Comparison of ENCODE assay signal across 9 cellular contexts in genomic region chr12:6539276-6540134, GRCh38. TPM values are rescaled to one million over a fixed set of nuclear protein-coding genes. Genes with fewer than 3 reads are reported as not detected.
DNase-seq lines count a peak whose midpoint lies in the region; ATAC-seq, FAIRE-seq and TF ChIP-seq lines count a peak whose summit lies in the region.
"Had no signal": no experiment of that assay in that cellular context is flagged by ENCODE, and none has a peak within 500 bp of the region (broad histone marks: within the 10 kb centered on the region; RNA-seq: fewer than 3 reads in every experiment).

No MANE protein-coding gene starts in this region.

- H3K27ac ChIP-seq in AG04450 (ENCODE audit: low read depth, low read length) (peak overlapping the region; percentile 83), angular gyrus (ENCODE audit: low read depth, low read length) (peak overlapping the region; percentile 32), mesendoderm (ENCODE audit: low read depth, low read length) (no peak overlapping the region)

- H3K79me1 ChIP-seq in mesendoderm (ENCODE audit: low read length): peaks cover 2% of the 10 kb centered on the region

- peaks cover 22% of the 10 kb centered on the region for H3K36me3 ChIP-seq in mesendoderm (ENCODE audit: control insufficient read depth, insufficient read depth, low read length)

- FAIRE-seq in H54 (lab: Jason Lieb, UNC): no peak
- FAIRE-seq: GM19239 had no signal

- H4K5ac ChIP-seq in mesendoderm (ENCODE audit: low read length): no peak overlapping the region

- ATAC-seq in GM21367 (IDR thresholded peaks at IDR 0.05; ENCODE audit: unreplicated experiment): no peak

- no peak for TF ChIP-seq POLR2A in H54 (IDR thresholded peaks at IDR 0.05; ENCODE audit: low read depth, low read length)

- POLR2A ChIA-PET in AG04450 (lab: Yijun Ruan, JAX): interaction anchor here (0.7 to 7.7 kb wide), 10 partner anchors 12 to 328 kb away, joined by 3 to 218 read pairs (median 5); partner anchors contain the start of genes IFFO1, MRPL51, VAMP1 and ZNF384

- H3K27me3 ChIP-seq in AG04450 (ENCODE audit: control insufficient read depth, insufficient read depth, low read length) (no peaks in the 10 kb centered on the region), mesendoderm (ENCODE audit: insufficient read depth, low read length, poor library complexity) (no peaks in the 10 kb centered on the region)

- H3K9me3 ChIP-seq in AG04450 (ENCODE audit: control insufficient read depth, insufficient read depth, low read length): peaks cover 3% of the 10 kb centered on the region; the same call in 1 of the 2 replicates

- CTCF ChIA-PET in AG04450 (lab: Charles Lee): interaction anchor here (0.6 to 4.2 kb wide), 6 partner anchors 11 to 551 kb away, joined by 3 to 103 read pairs (median 4); no protein-coding TSS in a partner anchor

- DNase-seq in AG04450 (ENCODE audit: low read depth, low spot score): no peak
- peak; percentile 65 for DNase-seq in HT-29 (ENCODE audit: low spot score)
- peak; percentile 38 for DNase-seq in mesendoderm
- DNase-seq in AG20443 (ENCODE audit: low spot score): no peak
- DNase-seq in H54 (ENCODE audit: insufficient read length, low spot score): no peak
- no peak for DNase-seq in NCI-H187 (lab: John Stamatoyannopoulos, UW)

- H3K79me2 ChIP-seq in mesendoderm (ENCODE audit: control insufficient read depth, insufficient read depth, low read length): peaks cover 23% of the 10 kb centered on the region

- TF ChIP-seq CTCF in AG04450 (IDR thresholded peaks at IDR 0.05; ENCODE audit: low read depth, low read length): no peak

- no peak overlapping the region for H3K23ac ChIP-seq in mesendoderm (ENCODE audit: low read length)

- H3K9ac ChIP-seq in mesendoderm (ENCODE audit: low read length): peak overlapping the region; percentile 50

- H3K56ac ChIP-seq in mesendoderm (ENCODE audit: low read length): peak overlapping the region; percentile 68

- H3K4me1 ChIP-seq in mesendoderm (ENCODE audit: control insufficient read depth, low read depth, low read length): peaks cover 8% of the 10 kb centered on the region

- H3K4me2 ChIP-seq in mesendoderm (ENCODE audit: low read length): no peak overlapping the region

- no peak overlapping the region for H2BK15ac ChIP-seq in mesendoderm (replicated peaks; ENCODE audit: low read depth)

- no peak overlapping the region for H2BK5ac ChIP-seq in mesendoderm (ENCODE audit: low read length)

- no peak overlapping the region for H3K4ac ChIP-seq in mesendoderm (ENCODE audit: low read depth, low read length)

- WGBS in mesendoderm (ENCODE audit: extremely low coverage, insufficient coverage, low lambda C conversion rate): no CpG with 5 or more reads among the region's 21 CpGs

- H2AK5ac ChIP-seq in mesendoderm (ENCODE audit: low read length): no peak overlapping the region

- H3K18ac ChIP-seq in mesendoderm (ENCODE audit: low read length): no peak overlapping the region

- no peak overlapping the region for H2BK120ac ChIP-seq in mesendoderm (ENCODE audit: low read depth, low read length)

- no peak overlapping the region for H3K4me3 ChIP-seq in AG04450 (ENCODE audit: low read depth, low read length)
- no peak overlapping the region for H3K4me3 ChIP-seq in mesendoderm (ENCODE audit: low read length)

- H4K8ac ChIP-seq in mesendoderm (ENCODE audit: low read depth, low read length): no peak overlapping the region

RNA-seq across cellular contexts. Expression of gene GAPDH, which starts 5.2 kb away (rescaled TPM):
- 9,160 and 11,356 TPM in 2 replicates for polyA plus RNA-seq in AG04450 (2011; rRNA removed)
- polyA minus RNA-seq in AG04450 (2011; rRNA and poly(A)+ RNA removed): 15,456 and 19,888 TPM in 2 replicates
- 6,490 and 6,870 TPM in 2 replicates for total RNA-seq in HT-29 (2014; rRNA removed; shearing (Covaris generic))
- 5,113 TPM for polyA plus RNA-seq in mesendoderm (2013, experiment 1 of 2)
- polyA plus RNA-seq in mesendoderm (2013, experiment 2 of 2): 5,145 TPM

RNA-seq across cellular contexts. Expression of gene IFFO1, which starts 16.3 kb away (rescaled TPM):
- polyA plus RNA-seq in AG04450 (2011; rRNA removed): 23.8 and 24.2 TPM in 2 replicates
- polyA minus RNA-seq in AG04450 (2011; rRNA and poly(A)+ RNA removed): 17.8 and 18.2 TPM in 2 replicates
- total RNA-seq in HT-29 (2014; rRNA removed; shearing (Covaris generic)): 0.37 and 0.41 TPM in 2 replicates
- polyA plus RNA-seq in mesendoderm (2013, experiment 1 of 2): 4.3 TPM
- 4.1 TPM for polyA plus RNA-seq in mesendoderm (2013, experiment 2 of 2)

RNA-seq across cellular contexts. Expression of gene NOP2, which starts 28.6 kb away (rescaled TPM):
- polyA plus RNA-seq in AG04450 (2011; rRNA removed): 35.7 and 41.3 TPM in 2 replicates
- polyA minus RNA-seq in AG04450 (2011; rRNA and poly(A)+ RNA removed): 31.7 and 43.9 TPM in 2 replicates
- total RNA-seq in HT-29 (2014; rRNA removed; shearing (Covaris generic)): 73.5 and 74.9 TPM in 2 replicates
- 68.0 TPM for polyA plus RNA-seq in mesendoderm (2013, experiment 1 of 2)
- polyA plus RNA-seq in mesendoderm (2013, experiment 2 of 2): 67.6 TPM

RNA-seq across cellular contexts. Expression of gene NCAPD2, which starts 45.6 kb away (rescaled TPM):
- 36.1 and 38.4 TPM in 2 replicates for polyA plus RNA-seq in AG04450 (2011; rRNA removed)
- 55.6 and 63.1 TPM in 2 replicates for polyA minus RNA-seq in AG04450 (2011; rRNA and poly(A)+ RNA removed)
- 115 and 141 TPM in 2 replicates for total RNA-seq in HT-29 (2014; rRNA removed; shearing (Covaris generic))
- 52.1 TPM for polyA plus RNA-seq in mesendoderm (2013, experiment 1 of 2)
- polyA plus RNA-seq in mesendoderm (2013, experiment 2 of 2): 50.5 TPM

RNA-seq across cellular contexts. Expression of gene MRPL51, which starts 46.4 kb away (rescaled TPM):
- 120 and 165 TPM in 2 replicates for polyA plus RNA-seq in AG04450 (2011; rRNA removed)
- polyA minus RNA-seq in AG04450 (2011; rRNA and poly(A)+ RNA removed): 30.0 and 35.1 TPM in 2 replicates
- 144 and 147 TPM in 2 replicates for total RNA-seq in HT-29 (2014; rRNA removed; shearing (Covaris generic))
- polyA plus RNA-seq in mesendoderm (2013, experiment 1 of 2): 887 TPM
- polyA plus RNA-seq in mesendoderm (2013, experiment 2 of 2): 886 TPM

Comparison
In these comparisons a context has a peak if more than half of its experiments do, and no peak if none do; other contexts are left out.
1. DNase-seq: peak in HT-29 (single experiment) and mesendoderm (single experiment); none in AG04450 (single experiment), AG20443 (single experiment), H54 (single experiment) and NCI-H187 (0 of 2).